12 cellular contexts compared by ENCODE assay signal in genomic region chr3:139455855-139456254, GRCh38. TPM values are rescaled to one million over a fixed set of nuclear protein-coding genes. Genes with fewer than 3 reads are reported as not detected.
DNase-seq lines count a peak whose midpoint lies in the region; ATAC-seq and TF ChIP-seq lines count a peak whose summit lies in the region.
"Had no signal": no experiment of that assay in that cellular context is flagged by ENCODE, and none has a peak within 500 bp of the region (broad histone marks: within the 10 kb centered on the region; RNA-seq: fewer than 3 reads in every experiment).

No MANE protein-coding gene starts in this region.

- no peak for TF ChIP-seq POLR2A in thyroid gland (IDR thresholded peaks at IDR 0.05)

- H3K27ac ChIP-seq in thyroid gland: no peak overlapping the region

- no peaks in the 10 kb centered on the region for H3K4me1 Mint-ChIP-seq in natural killer cell
- H3K4me1 Mint-ChIP-seq: activated CD4-positive, alpha-beta T cell treated with anti-CD3 and anti-CD28 coated beads, Interleukin-2, amount 10 ng/mL, durations not matched to agents 7 days and 5 days had no signal

- no peak overlapping the region for H3K4me3 Mint-ChIP-seq in natural killer cell
- H3K4me3 Mint-ChIP-seq: activated CD4-positive, alpha-beta T cell treated with anti-CD3 and anti-CD28 coated beads, Interleukin-2, amount 10 ng/mL, durations not matched to agents 7 days and 5 days; activated naive CD8-positive, alpha-beta T cell had no signal

- peak; percentile 4 for DNase-seq in OCI-M1 (lab: John Stamatoyannopoulos, UW)
- DNase-seq in iPS-NIHi7 (ENCODE audit: extremely low spot score): peak; percentile 41
- no peak for DNase-seq in A172 (ENCODE audit: low spot score)
- no peak for DNase-seq in thyroid gland
- no peak for DNase-seq in natural killer cell
- DNase-seq in NCI-H510A treated with DMSO at 0.1 percent for 48 hours (lab: John Stamatoyannopoulos, UW): no peak
- DNase-seq: activated CD4-positive, alpha-beta T cell treated with anti-CD3 and anti-CD28 coated beads, Interleukin-2, amount 10 ng/mL, durations not matched to agents 7 days and 5 days; GDM1 had no signal

- no peaks in the 10 kb centered on the region for H3K9me3 Mint-ChIP-seq in natural killer cell
- H3K9me3 Mint-ChIP-seq: activated CD4-positive, alpha-beta T cell treated with anti-CD3 and anti-CD28 coated beads, Interleukin-2, amount 10 ng/mL, durations not matched to agents 7 days and 5 days had no signal

- no peak overlapping the region for H3K4me3 ChIP-seq in thyroid gland (replicated peaks in 1 of 3)

- H3K36me3 Mint-ChIP-seq in natural killer cell: no peaks in the 10 kb centered on the region
- H3K36me3 Mint-ChIP-seq: activated naive CD8-positive, alpha-beta T cell had no signal

- no peaks in the 10 kb centered on the region for H3K36me3 ChIP-seq in thyroid gland

- intact Hi-C loops in thyroid gland (cut with DNase I) (no loop called here), natural killer cell (cut with micrococcal nuclease) (no loop called here)

- no peak overlapping the region for H3K27ac Mint-ChIP-seq in natural killer cell
- H3K27ac Mint-ChIP-seq: activated CD4-positive, alpha-beta T cell treated with anti-CD3 and anti-CD28 coated beads, Interleukin-2, amount 10 ng/mL, durations not matched to agents 7 days and 5 days; activated naive CD8-positive, alpha-beta T cell had no signal

- no peaks in the 10 kb centered on the region for H3K4me1 ChIP-seq in thyroid gland

- no peaks in the 10 kb centered on the region for H3K9me3 ChIP-seq in thyroid gland

- no peaks in the 10 kb centered on the region for H3K27me3 ChIP-seq in thyroid gland

- no peaks in the 10 kb centered on the region for H3K27me3 Mint-ChIP-seq in natural killer cell (ENCODE audit: low read depth in 2 of 2)
- H3K27me3 Mint-ChIP-seq: activated CD4-positive, alpha-beta T cell treated with anti-CD3 and anti-CD28 coated beads, Interleukin-2, amount 10 ng/mL, durations not matched to agents 7 days and 5 days; activated naive CD8-positive, alpha-beta T cell had no signal

- ATAC-seq in HG03520 (IDR thresholded peaks at IDR 0.05; ENCODE audit: unreplicated experiment) (peak; percentile 77), natural killer cell (no peak)

- TF ChIP-seq CTCF in GM12873 (IDR thresholded peaks at IDR 0.05; ENCODE audit: insufficient read depth, low read depth, low read length, missing control alignments): peak; percentile 21
- no peak for TF ChIP-seq CTCF in thyroid gland (IDR thresholded peaks at IDR 0.05)
- TF ChIP-seq CTCF in natural killer cell (IDR thresholded peaks at IDR 0.05): no peak

- 76 to 89% methylated on average over 3 of the region's 3 CpGs for WGBS in thyroid gland, 2 donors

RNA-seq across cellular contexts. Expression of gene RBP2, which starts 20.5 kb away (rescaled TPM):
- total RNA-seq in A172 (2014; rRNA removed; shearing (Covaris generic)): not detected in 2 replicates
- not detected for total RNA-seq in thyroid gland
- total RNA-seq in natural killer cell: not detected
- total RNA-seq: activated CD4-positive, alpha-beta T cell treated with anti-CD3 and anti-CD28 coated beads, Interleukin-2, amount 10 ng/mL, durations not matched to agents 7 days and 5 days; renal cortical epithelial cell had no signal

Comparison
In these comparisons a context has a peak if more than half of its experiments do, and no peak if none do; other contexts are left out.
1. DNase-seq: peak in OCI-M1 (single experiment) and iPS-NIHi7 (single experiment); none in A172 (single experiment), thyroid gland (0 of 2), natural killer cell (single experiment) and NCI-H510A treated with DMSO at 0.1 percent for 48 hours (single experiment).